In genomic region chr2:98334439-98335078, GRCh38 we compare ENCODE assay signal across 7 cellular contexts. TPM values are rescaled to one million over a fixed set of nuclear protein-coding genes. Genes with fewer than 3 reads are reported as not detected.
DNase-seq lines count a peak whose midpoint lies in the region; ATAC-seq and TF ChIP-seq lines count a peak whose summit lies in the region.

No MANE protein-coding gene starts in this region.

- no peaks in the 10 kb centered on the region for H4K20me1 ChIP-seq in PC-3 (ENCODE audit: low read length)

- CTCF ChIA-PET in PC-3 (lab: Charles Lee) = interaction anchor here (0.5 to 0.6 kb wide), 2 partner anchors 314 to 528 kb away, joined by 3 read pairs; no protein-coding TSS in a partner anchor

- H3K4me3 ChIP-seq in PC-3 (ENCODE audit: low read length) (peak overlapping the region; percentile 39), fibroblast of villous mesenchyme (ENCODE audit: low read depth, low read length) (no peak overlapping the region)

- no peaks in the 10 kb centered on the region for H3K36me3 ChIP-seq in PC-3 (ENCODE audit: low read depth, low read length)

- H3F3A ChIP-seq in PC-3 (ENCODE audit: low read length, unreplicated experiment) = no peaks in the 10 kb centered on the region

- H3K4me2 ChIP-seq in PC-3 (ENCODE audit: low read length) = peak overlapping the region; percentile 81

- H3K27me3 ChIP-seq in PC-3 (ENCODE audit: low read length) = no peaks in the 10 kb centered on the region

- H2AFZ ChIP-seq in PC-3 (ENCODE audit: low read length) = peak overlapping the region; percentile 69

- H3K9me3 ChIP-seq in PC-3 (ENCODE audit: low read length) = no peaks in the 10 kb centered on the region

- ATAC-seq in PC-3 = peak; percentile 100

- TF ChIP-seq CTCF in PC-3 (conservative IDR thresholded peaks at IDR 0.05; ENCODE audit: low read depth, low read length) = no peak
- TF ChIP-seq CTCF in fibroblast of villous mesenchyme (IDR thresholded peaks at IDR 0.05; ENCODE audit: insufficient read depth, low read depth, low read length) = no peak

- peak overlapping the region; percentile 64 for H3K9ac ChIP-seq in PC-3 (ENCODE audit: low read length)

- intact Hi-C loops in PC-3 (cut with micrococcal nuclease) = loop anchor here (1.0 kb wide), 1 partner anchor 22 kb away; no protein-coding TSS in a partner anchor

- peak overlapping the region; percentile 90 for H3K27ac ChIP-seq in PC-3 (ENCODE audit: low read length)

- peaks cover 18% of the 10 kb centered on the region for H3K4me1 ChIP-seq in PC-3 (ENCODE audit: insufficient read depth, low read length)

- POLR2A ChIA-PET in PC-3 (lab: Charles Lee; ENCODE audit: unreplicated experiment) = interaction anchor here (0.6 kb wide), 1 partner anchor 18 kb away, joined by 3 read pairs; no protein-coding TSS in a partner anchor

- H3K79me2 ChIP-seq in PC-3 (ENCODE audit: low read length) = no peaks in the 10 kb centered on the region

- H3K9me2 ChIP-seq in PC-3 (replicated peaks; ENCODE audit: low read length) = no peaks in the 10 kb centered on the region

- DNase-seq in HS-27A (ENCODE audit: low read depth) (peak; percentile 90), PC-3 (peak; percentile 95), fibroblast of villous mesenchyme (ENCODE audit: low read depth) (peak; percentile 45), stromal cell of bone marrow (ENCODE audit: low read depth) (peak; percentile 94), cortex of kidney (lab: John Stamatoyannopoulos, UW) (no peak), D341Med (ENCODE audit: low spot score) (no peak), KG1 (lab: John Stamatoyannopoulos, UW) (no peak)

- BruUV-seq in PC-3 (replicated peaks; lab: Mats Ljungman, UMichigan) = no TSS peak

RNA-seq across cellular contexts. Expression of gene CNGA3, which starts 11.7 kb away (rescaled TPM):
- total RNA-seq in PC-3 (2014; rRNA removed) (not detected in 2 replicates), fibroblast of villous mesenchyme (not detected in 2 replicates)

Comparison
In these comparisons a context has a peak if more than half of its experiments do, and no peak if none do; other contexts are left out.
1. DNase-seq: peak in HS-27A (single experiment), PC-3 (single experiment), fibroblast of villous mesenchyme (single experiment) and stromal cell of bone marrow (single experiment); none in cortex of kidney (single experiment), D341Med (single experiment) and KG1 (single experiment).